ENCODE assay signal across 21 cellular contexts in genomic region chr3:126135398-126136076, GRCh38. TPM values are rescaled to one million over a fixed set of nuclear protein-coding genes. Genes with fewer than 3 reads are reported as not detected.
DNase-seq lines count a peak whose midpoint lies in the region; ATAC-seq and TF ChIP-seq lines count a peak whose summit lies in the region.
"Had no signal": no experiment of that assay in that cellular context is flagged by ENCODE, and none has a peak within 500 bp of the region (broad histone marks: within the 10 kb centered on the region; RNA-seq: fewer than 3 reads in every experiment).

No MANE protein-coding gene starts in this region.

- H3K27me3 ChIP-seq in body of pancreas (no peaks in the 10 kb centered on the region), upper lobe of right lung (peaks cover 8% of the 10 kb centered on the region)

- intact Hi-C loops in body of pancreas (cut with DNase I), result no loop called here
- intact Hi-C loops in upper lobe of right lung (cut with DNase I), result no loop called here

- POLR2A ChIA-PET in activated naive CD8-positive, alpha-beta T cell treated with anti-CD3 and anti-CD28 coated beads, Interleukin-2, amount 10 ng/mL, durations not matched to agents 7 days and 5 days (lab: Charles Lee), result no interaction called here

- DNase-seq in activated naive CD8-positive, alpha-beta T cell treated with anti-CD3 and anti-CD28 coated beads, Interleukin-2, amount 10 ng/mL, durations not matched to agents 7 days and 5 days, result peak; percentile 22
- DNase-seq in activated naive CD8-positive, alpha-beta T cell treated with anti-CD3 and anti-CD28 coated beads for 36 hours, result no peak
- DNase-seq in body of pancreas, result peak; percentile 1 to 7 (median 5)
- DNase-seq in neural crest cell (ENCODE audit: low read depth, low spot score), result no peak
- peak; percentile 60 for DNase-seq in upper lobe of right lung
- DNase-seq in NCI-H146 (lab: John Stamatoyannopoulos, UW), result no peak
- no peak for DNase-seq in NAMALWA (ENCODE audit: low spot score)
- DNase-seq: activated CD4-positive, alpha-beta T cell treated with anti-CD3 and anti-CD28 coated beads for 4 hours; amygdala; CD4-positive, alpha-beta memory T cell; DND-41; foreskin keratinocyte; KG1; left ventricle myocardium inferior; NCI-H1048; NCI-H2081 treated with DMSO at 0.1 percent for 48 hours; OCI-M1; T1000 had no signal

- no peaks in the 10 kb centered on the region for H3K9me3 ChIP-seq in body of pancreas
- no peaks in the 10 kb centered on the region for H3K9me3 ChIP-seq in upper lobe of right lung
- H3K9me3 ChIP-seq: left ventricle myocardium inferior had no signal

- H3K27ac Mint-ChIP-seq in activated naive CD8-positive, alpha-beta T cell treated with anti-CD3 and anti-CD28 coated beads, Interleukin-2, amount 10 ng/mL, durations not matched to agents 7 days and 5 days, result no peak overlapping the region
- no peak overlapping the region for H3K27ac Mint-ChIP-seq in activated naive CD8-positive, alpha-beta T cell treated with anti-CD3 and anti-CD28 coated beads for 36 hours
- H3K27ac Mint-ChIP-seq in neural crest cell (ENCODE audit: unreplicated experiment), result peak overlapping the region; percentile 27

- H3K4me3 ChIP-seq in body of pancreas, result no peak overlapping the region
- H3K4me3 ChIP-seq in upper lobe of right lung, result no peak overlapping the region
- H3K4me3 ChIP-seq: left ventricle myocardium inferior had no signal

- no peaks in the 10 kb centered on the region for H3K36me3 Mint-ChIP-seq in activated naive CD8-positive, alpha-beta T cell treated with anti-CD3 and anti-CD28 coated beads, Interleukin-2, amount 10 ng/mL, durations not matched to agents 7 days and 5 days
- no peaks in the 10 kb centered on the region for H3K36me3 Mint-ChIP-seq in activated naive CD8-positive, alpha-beta T cell treated with anti-CD3 and anti-CD28 coated beads for 36 hours
- H3K36me3 Mint-ChIP-seq in neural crest cell (ENCODE audit: low read depth), result no peaks in the 10 kb centered on the region
- H3K36me3 Mint-ChIP-seq: CD4-positive, alpha-beta memory T cell had no signal

- no peaks in the 10 kb centered on the region for H3K4me1 Mint-ChIP-seq in activated naive CD8-positive, alpha-beta T cell treated with anti-CD3 and anti-CD28 coated beads, Interleukin-2, amount 10 ng/mL, durations not matched to agents 7 days and 5 days
- H3K4me1 Mint-ChIP-seq in activated naive CD8-positive, alpha-beta T cell treated with anti-CD3 and anti-CD28 coated beads for 36 hours, result no peaks in the 10 kb centered on the region
- H3K4me1 Mint-ChIP-seq in neural crest cell, result peaks cover 13% of the 10 kb centered on the region
- H3K4me1 Mint-ChIP-seq: CD4-positive, alpha-beta memory T cell had no signal

- no peaks in the 10 kb centered on the region for H3K36me3 ChIP-seq in body of pancreas (replicated peaks in 1 of 2; ENCODE audit: insufficient read depth in 1 of 2, low read depth in 2 of 2)
- H3K36me3 ChIP-seq in upper lobe of right lung, result no peaks in the 10 kb centered on the region
- H3K36me3 ChIP-seq: left ventricle myocardium inferior had no signal

- no peaks in the 10 kb centered on the region for H3K9me3 Mint-ChIP-seq in activated naive CD8-positive, alpha-beta T cell treated with anti-CD3 and anti-CD28 coated beads, Interleukin-2, amount 10 ng/mL, durations not matched to agents 7 days and 5 days
- no peaks in the 10 kb centered on the region for H3K9me3 Mint-ChIP-seq in activated naive CD8-positive, alpha-beta T cell treated with anti-CD3 and anti-CD28 coated beads for 36 hours
- no peaks in the 10 kb centered on the region for H3K9me3 Mint-ChIP-seq in neural crest cell

- peaks cover 15% of the 10 kb centered on the region for H3K27me3 Mint-ChIP-seq in activated naive CD8-positive, alpha-beta T cell treated with anti-CD3 and anti-CD28 coated beads, Interleukin-2, amount 10 ng/mL, durations not matched to agents 7 days and 5 days
- peaks cover 11% of the 10 kb centered on the region for H3K27me3 Mint-ChIP-seq in activated naive CD8-positive, alpha-beta T cell treated with anti-CD3 and anti-CD28 coated beads for 36 hours
- peaks cover 3% of the 10 kb centered on the region for H3K27me3 Mint-ChIP-seq in neural crest cell (ENCODE audit: low read depth)

- 89 to 94% methylated on average over 14 to 15 of the region's 15 CpGs for WGBS in body of pancreas, 2 donors

- TF ChIP-seq POLR2A in body of pancreas (IDR thresholded peaks at IDR 0.05), result no peak

- H3K4me1 ChIP-seq in body of pancreas (peaks cover 4% of the 10 kb centered on the region), upper lobe of right lung (no peaks in the 10 kb centered on the region)
- H3K4me1 ChIP-seq: foreskin keratinocyte had no signal

- ATAC-seq in activated naive CD8-positive, alpha-beta T cell treated with anti-CD3 and anti-CD28 coated beads, Interleukin-2, amount 10 ng/mL, durations not matched to agents 7 days and 5 days (ENCODE audit: low read depth), result no peak
- ATAC-seq in body of pancreas (no peak), upper lobe of right lung (no peak), GM18870 (IDR thresholded peaks at IDR 0.05; ENCODE audit: unreplicated experiment) (no peak)
- ATAC-seq: foreskin keratinocyte had no signal

- H3K4me3 Mint-ChIP-seq in activated naive CD8-positive, alpha-beta T cell treated with anti-CD3 and anti-CD28 coated beads, Interleukin-2, amount 10 ng/mL, durations not matched to agents 7 days and 5 days, result no peak overlapping the region
- no peak overlapping the region for H3K4me3 Mint-ChIP-seq in activated naive CD8-positive, alpha-beta T cell treated with anti-CD3 and anti-CD28 coated beads for 36 hours
- H3K4me3 Mint-ChIP-seq in neural crest cell, result no peak overlapping the region
- H3K4me3 Mint-ChIP-seq: CD4-positive, alpha-beta memory T cell had no signal

- no peak overlapping the region for H3K27ac ChIP-seq in body of pancreas
- no peak overlapping the region for H3K27ac ChIP-seq in upper lobe of right lung
- H3K27ac ChIP-seq: foreskin keratinocyte, left ventricle myocardium inferior had no signal

- TF ChIP-seq CTCF in body of pancreas (IDR thresholded peaks at IDR 0.05) (no peak), neural crest cell (conservative IDR thresholded peaks at IDR 0.05) (no peak), upper lobe of right lung (IDR thresholded peaks at IDR 0.05) (no peak)

RNA-seq across cellular contexts. Expression of gene ALDH1L1, which starts 44.8 kb away (rescaled TPM):
- not detected for total RNA-seq in activated naive CD8-positive, alpha-beta T cell treated with anti-CD3 and anti-CD28 coated beads, Interleukin-2, amount 10 ng/mL, durations not matched to agents 7 days and 5 days
- not detected for total RNA-seq in activated naive CD8-positive, alpha-beta T cell treated with anti-CD3 and anti-CD28 coated beads for 36 hours
- total RNA-seq in body of pancreas, result 10 to 100 TPM; 54.7 to 65.3 TPM
- 0.49 and 0.66 TPM in 2 replicates for total RNA-seq in neural crest cell
- total RNA-seq in upper lobe of right lung, result 3.3 TPM
- total RNA-seq: CD4-positive, alpha-beta memory T cell; endothelial cell of umbilical vein; myocyte had no signal

RNA-seq across cellular contexts. Expression of gene SLC41A3, which starts 51.6 kb away (rescaled TPM):
- 10 to 100 TPM; 32.2 to 32.4 TPM for total RNA-seq in activated naive CD8-positive, alpha-beta T cell treated with anti-CD3 and anti-CD28 coated beads, Interleukin-2, amount 10 ng/mL, durations not matched to agents 7 days and 5 days
- total RNA-seq in activated naive CD8-positive, alpha-beta T cell treated with anti-CD3 and anti-CD28 coated beads for 36 hours, result 10 to 100 TPM; 26.6 to 30.7 TPM
- 10 to 100 TPM; 27.4 to 41.0 TPM for total RNA-seq in body of pancreas
- total RNA-seq in neural crest cell, result 58.1 and 58.8 TPM in 2 replicates
- total RNA-seq in upper lobe of right lung, result 30.8 TPM

Comparison
In these comparisons a context has a peak if more than half of its experiments do, and no peak if none do; other contexts are left out.
1. DNase-seq: peak in activated naive CD8-positive, alpha-beta T cell treated with anti-CD3 and anti-CD28 coated beads, Interleukin-2, amount 10 ng/mL, durations not matched to agents 7 days and 5 days (single experiment), body of pancreas (4 of 4) and upper lobe of right lung (single experiment); none in activated naive CD8-positive, alpha-beta T cell treated with anti-CD3 and anti-CD28 coated beads for 36 hours (single experiment), neural crest cell (single experiment), NCI-H146 (single experiment) and NAMALWA (single experiment).
2. RNA of gene ALDH1L1, which starts 44.8 kb away (total RNA-seq): 54.7 to 65.3 TPM in body of pancreas; 3.3 TPM in upper lobe of right lung (single experiment), 0.49 to 0.66 TPM in neural crest cell, not detected in activated naive CD8-positive, alpha-beta T cell treated with anti-CD3 and anti-CD28 coated beads for 36 hours and not detected in activated naive CD8-positive, alpha-beta T cell treated with anti-CD3 and anti-CD28 coated beads, Interleukin-2, amount 10 ng/mL, durations not matched to agents 7 days and 5 days; every median in the first group is over 10 times any median in the second.